20 cellular contexts compared by ENCODE assay signal in genomic region chr3:124172297-124172696, GRCh38.
A peak's percentile ranks its signal among the peaks of the same experiment; 100 is the strongest.
DNase-seq lines count a peak whose midpoint lies in the region; ATAC-seq, FAIRE-seq and TF ChIP-seq lines count a peak whose summit lies in the region.
"Had no signal": no experiment of that assay in that cellular context is flagged by ENCODE, and none has a peak within 500 bp of the region (broad histone marks: within the 10 kb centered on the region; RNA-seq: fewer than 3 reads in every experiment).

No MANE protein-coding gene starts in this region.

- WGBS in right cardiac atrium: 75% methylated on average over 2 of the region's 2 CpGs
- 76 to 79% methylated on average over 2 of the region's 2 CpGs for WGBS in pancreas, 2 donors

- ATAC-seq in right cardiac atrium (peak; percentile 42 to 76), pancreas (no peak)
- no peak for ATAC-seq in naive thymus-derived CD8-positive, alpha-beta T cell

- peaks cover 9% of the 10 kb centered on the region for H3K4me1 ChIP-seq in right cardiac atrium (ENCODE audit: control insufficient read depth, insufficient read depth, low read length)
- H3K4me1 ChIP-seq in pancreas: peaks cover 0 to 6% (median 0%) of the 10 kb centered on the region in 3 donors

- peaks cover 22% of the 10 kb centered on the region for H3K27me3 Mint-ChIP-seq in glutamatergic neuron (ENCODE audit: unreplicated experiment)
- H3K27me3 Mint-ChIP-seq in naive thymus-derived CD8-positive, alpha-beta T cell: peaks cover 6 to 16% (median 8%) of the 10 kb centered on the region in 5 donors
- H3K27me3 Mint-ChIP-seq: CD4-positive, CD25-positive, alpha-beta regulatory T cell had no signal

- FAIRE-seq in pancreas (lab: Jason Lieb, UNC): no peak
- FAIRE-seq: A204.1, G401.6, GM12891, H1, HTR-8/SVneo had no signal

- H3K9me3 ChIP-seq in right cardiac atrium (ENCODE audit: control insufficient read depth, low read length) (no peaks in the 10 kb centered on the region), pancreas (no peaks in the 10 kb centered on the region)
- H3K9me3 ChIP-seq: BE2C had no signal

- H3K4me3 ChIP-seq in right cardiac atrium (ENCODE audit: low read length): no peak overlapping the region
- H3K4me3 ChIP-seq in pancreas: no peak overlapping the region

- H3K4me1 Mint-ChIP-seq in glutamatergic neuron (ENCODE audit: low read depth, unreplicated experiment): peaks cover 72% of the 10 kb centered on the region
- peaks cover 0 to 2% (median 0%) of the 10 kb centered on the region in 4 donors for H3K4me1 Mint-ChIP-seq in naive thymus-derived CD8-positive, alpha-beta T cell
- H3K4me1 Mint-ChIP-seq: CD4-positive, CD25-positive, alpha-beta regulatory T cell; CD8-positive, alpha-beta memory T cell had no signal

- H3K27ac ChIP-seq in right cardiac atrium (ENCODE audit: low read length): peak overlapping the region; percentile 29
- H3K27ac ChIP-seq in pancreas: peak overlapping the region in 3 of 4 donors; percentile 18 to 60 (median 60)

- H3K27me3 ChIP-seq in right cardiac atrium (ENCODE audit: control insufficient read depth, insufficient read depth): no peaks in the 10 kb centered on the region
- H3K27me3 ChIP-seq in pancreas: no peaks in the 10 kb centered on the region
- H3K27me3 ChIP-seq: BE2C had no signal

- TF ChIP-seq CTCF in glutamatergic neuron (IDR thresholded peaks at IDR 0.05; ENCODE audit: partially characterized antibody, unreplicated experiment): no peak
- no peak for TF ChIP-seq CTCF in pancreas (IDR thresholded peaks at IDR 0.05)

- no peaks in the 10 kb centered on the region for H3K36me3 ChIP-seq in pancreas

- POLR2A ChIA-PET in naive thymus-derived CD8-positive, alpha-beta T cell (lab: Charles Lee): no interaction called here

- peaks cover 4% of the 10 kb centered on the region for H3K36me3 Mint-ChIP-seq in glutamatergic neuron (ENCODE audit: unreplicated experiment)
- H3K36me3 Mint-ChIP-seq in naive thymus-derived CD8-positive, alpha-beta T cell: no peaks in the 10 kb centered on the region
- H3K36me3 Mint-ChIP-seq: CD4-positive, CD25-positive, alpha-beta regulatory T cell; CD8-positive, alpha-beta memory T cell had no signal

- peak in 1 of 3 donors; percentile 46 for DNase-seq in right cardiac atrium
- DNase-seq in cardiac septum (ENCODE audit: low spot score): no peak
- DNase-seq in glutamatergic neuron: no peak
- no peak for DNase-seq in pancreas
- no peak for DNase-seq in MV-4-11 (lab: John Stamatoyannopoulos, UW)
- no peak for DNase-seq in naive thymus-derived CD8-positive, alpha-beta T cell
- DNase-seq in NCI-H526 (lab: John Stamatoyannopoulos, UW): no peak
- DNase-seq: ACHN; C1 segment of cervical spinal cord; CD4-positive, CD25-positive, alpha-beta regulatory T cell; CD8-positive, alpha-beta memory T cell; COR-L47; DMS 273 treated with DMSO at 0.1 percent for 48 hours; H9 had no signal

- H3K27ac Mint-ChIP-seq in glutamatergic neuron (ENCODE audit: unreplicated experiment): peak overlapping the region; percentile 39
- no peak overlapping the region for H3K27ac Mint-ChIP-seq in naive thymus-derived CD8-positive, alpha-beta T cell
- H3K27ac Mint-ChIP-seq: CD4-positive, CD25-positive, alpha-beta regulatory T cell; CD8-positive, alpha-beta memory T cell; H9 had no signal

- H3K4me3 Mint-ChIP-seq in glutamatergic neuron (ENCODE audit: unreplicated experiment): no peak overlapping the region
- H3K4me3 Mint-ChIP-seq in naive thymus-derived CD8-positive, alpha-beta T cell: no peak overlapping the region
- H3K4me3 Mint-ChIP-seq: CD4-positive, CD25-positive, alpha-beta regulatory T cell; CD8-positive, alpha-beta memory T cell; H9 had no signal

- intact Hi-C loops in right cardiac atrium (cut with DNase I) (no loop called here), cardiac septum (cut with DNase I) (no loop called here), pancreas (cut with DNase I) (no loop called here)

- H3K9me3 Mint-ChIP-seq in glutamatergic neuron (ENCODE audit: unreplicated experiment): peaks cover 30% of the 10 kb centered on the region
- H3K9me3 Mint-ChIP-seq in naive thymus-derived CD8-positive, alpha-beta T cell: no peaks in the 10 kb centered on the region
- H3K9me3 Mint-ChIP-seq: CD8-positive, alpha-beta memory T cell; H9 had no signal

Comparison
In these comparisons a context has a peak if more than half of its experiments do, and no peak if none do; other contexts are left out.
1. ATAC-seq: peak in right cardiac atrium (2 of 2); none in pancreas (0 of 4) and naive thymus-derived CD8-positive, alpha-beta T cell (0 of 2).